ENCODE assay signal across 12 cellular contexts in the genomic region with DNA sequence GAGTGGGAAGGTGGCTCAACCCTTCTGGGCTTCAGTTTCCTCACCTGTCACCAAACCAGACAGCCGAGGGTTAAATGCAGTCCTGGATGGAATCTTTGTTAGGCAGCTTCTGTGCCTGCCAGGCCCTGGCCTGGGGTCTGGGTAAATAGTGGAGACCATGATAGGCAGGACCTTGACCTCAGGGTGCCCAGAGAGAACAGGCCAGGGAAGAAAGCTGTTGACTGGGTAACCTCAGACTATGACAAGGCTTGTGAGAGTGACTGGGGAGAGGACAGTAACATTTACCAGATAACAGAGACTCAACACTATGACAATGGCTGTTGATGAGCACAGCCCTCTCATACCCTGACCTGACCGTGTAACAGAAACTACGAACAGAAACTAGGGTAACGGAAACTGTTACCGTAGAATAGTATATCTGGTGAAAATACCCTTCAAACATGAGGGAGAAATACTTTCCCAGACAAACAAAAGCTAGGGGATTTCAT.
DNase-seq lines count a peak whose midpoint lies in the region; ATAC-seq and TF ChIP-seq lines count a peak whose summit lies in the region.
"Had no signal": no experiment of that assay in that cellular context is flagged by ENCODE, and none has a peak within 500 bp of the region (broad histone marks: within the 10 kb centered on the region; RNA-seq: fewer than 3 reads in every experiment).

No MANE protein-coding gene starts in this region.

- peak; percentile 59 for ATAC-seq in GM18519 (IDR thresholded peaks at IDR 0.05; ENCODE audit: low FRiP score, unreplicated experiment)
- peak; percentile 91 for ATAC-seq in GM19397 (IDR thresholded peaks at IDR 0.05; ENCODE audit: unreplicated experiment)
- ATAC-seq in HG03095 (IDR thresholded peaks at IDR 0.05; ENCODE audit: unreplicated experiment), result peak; percentile 81
- no peak for ATAC-seq in omental fat pad (ENCODE audit: low FRiP score)

- DNase-seq in activated naive CD4-positive, alpha-beta T cell treated with anti-CD3 and anti-CD28 coated beads, Interleukin-2, amount 50 U/mL, for 16 hours, result peak; percentile 3
- DNase-seq in SK-N-DZ (ENCODE audit: low spot score) (no peak), NCI-H524 (lab: John Stamatoyannopoulos, UW) (no peak), coronary artery (ENCODE audit: low spot score) (no peak), omental fat pad (ENCODE audit: low spot score) (no peak)
- DNase-seq: erythroblast, NCI-H510A treated with DMSO at 0.1 percent for 48 hours, spleen had no signal

- no peak overlapping the region for H3K27ac ChIP-seq in coronary artery
- H3K27ac ChIP-seq: cardiac muscle cell, spleen had no signal

- no peak for TF ChIP-seq CTCF in coronary artery (IDR thresholded peaks at IDR 0.05)
- TF ChIP-seq CTCF in omental fat pad (IDR thresholded peaks at IDR 0.05), result no peak

- H3K4me3 ChIP-seq in coronary artery, result no peak overlapping the region
- H3K4me3 ChIP-seq: cardiac muscle cell, spleen had no signal
